ENCODE assay signal across 1 cellular context in the genomic region with DNA sequence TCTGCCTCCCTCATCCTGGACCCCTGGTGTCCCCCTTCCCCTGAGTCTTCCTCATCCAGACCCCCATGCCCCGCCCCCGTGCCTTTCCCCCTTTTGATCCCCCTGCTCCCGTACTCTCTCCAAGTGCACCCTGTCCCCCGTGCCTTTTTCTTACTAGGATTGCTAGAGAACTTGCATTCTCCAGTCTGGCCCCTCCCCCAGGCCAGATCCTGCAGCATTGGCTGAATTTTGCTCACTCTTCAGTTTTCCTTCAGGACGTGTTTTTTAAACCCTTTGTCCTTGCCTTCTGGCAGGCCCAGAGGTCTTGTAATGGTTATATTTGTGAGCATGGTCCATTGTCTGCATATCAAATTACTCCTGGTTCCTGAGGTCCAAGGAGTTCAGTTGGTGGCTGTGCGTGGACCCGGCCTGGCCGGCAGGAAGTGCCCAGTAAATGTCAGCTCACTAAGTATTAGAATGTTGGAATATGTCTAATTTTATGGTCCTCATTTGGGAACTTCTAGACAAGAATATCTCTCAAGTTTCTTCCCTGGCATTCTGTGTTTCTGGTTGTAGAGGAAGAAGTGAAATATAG.
TF ChIP-seq lines count a peak whose summit lies in the region.

No MANE protein-coding gene starts in this region.

TF ChIP-seq in HCT116, 20 proteins besides CTCF, POLR2A, EP300 and RAD21 (continued from another document):
- TF ChIP-seq, protein P1, sequence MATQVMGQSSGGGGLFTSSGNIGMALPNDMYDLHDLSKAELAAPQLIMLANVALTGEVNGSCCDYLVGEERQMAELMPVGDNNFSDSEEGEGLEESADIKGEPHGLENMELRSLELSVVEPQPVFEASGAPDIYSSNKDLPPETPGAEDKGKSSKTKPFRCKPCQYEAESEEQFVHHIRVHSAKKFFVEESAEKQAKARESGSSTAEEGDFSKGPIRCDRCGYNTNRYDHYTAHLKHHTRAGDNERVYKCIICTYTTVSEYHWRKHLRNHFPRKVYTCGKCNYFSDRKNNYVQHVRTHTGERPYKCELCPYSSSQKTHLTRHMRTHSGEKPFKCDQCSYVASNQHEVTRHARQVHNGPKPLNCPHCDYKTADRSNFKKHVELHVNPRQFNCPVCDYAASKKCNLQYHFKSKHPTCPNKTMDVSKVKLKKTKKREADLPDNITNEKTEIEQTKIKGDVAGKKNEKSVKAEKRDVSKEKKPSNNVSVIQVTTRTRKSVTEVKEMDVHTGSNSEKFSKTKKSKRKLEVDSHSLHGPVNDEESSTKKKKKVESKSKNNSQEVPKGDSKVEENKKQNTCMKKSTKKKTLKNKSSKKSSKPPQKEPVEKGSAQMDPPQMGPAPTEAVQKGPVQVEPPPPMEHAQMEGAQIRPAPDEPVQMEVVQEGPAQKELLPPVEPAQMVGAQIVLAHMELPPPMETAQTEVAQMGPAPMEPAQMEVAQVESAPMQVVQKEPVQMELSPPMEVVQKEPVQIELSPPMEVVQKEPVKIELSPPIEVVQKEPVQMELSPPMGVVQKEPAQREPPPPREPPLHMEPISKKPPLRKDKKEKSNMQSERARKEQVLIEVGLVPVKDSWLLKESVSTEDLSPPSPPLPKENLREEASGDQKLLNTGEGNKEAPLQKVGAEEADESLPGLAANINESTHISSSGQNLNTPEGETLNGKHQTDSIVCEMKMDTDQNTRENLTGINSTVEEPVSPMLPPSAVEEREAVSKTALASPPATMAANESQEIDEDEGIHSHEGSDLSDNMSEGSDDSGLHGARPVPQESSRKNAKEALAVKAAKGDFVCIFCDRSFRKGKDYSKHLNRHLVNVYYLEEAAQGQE (IDR thresholded peaks at IDR 0.05; ENCODE audit: low read depth), result no peak
- TF ChIP-seq, protein P2, sequence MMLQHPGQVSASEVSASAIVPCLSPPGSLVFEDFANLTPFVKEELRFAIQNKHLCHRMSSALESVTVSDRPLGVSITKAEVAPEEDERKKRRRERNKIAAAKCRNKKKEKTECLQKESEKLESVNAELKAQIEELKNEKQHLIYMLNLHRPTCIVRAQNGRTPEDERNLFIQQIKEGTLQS (IDR thresholded peaks at IDR 0.05), result no peak
- TF ChIP-seq SP1 (IDR thresholded peaks at IDR 0.05; ENCODE audit: low read depth), result no peak
- no peak for TF ChIP-seq EGR1 (IDR thresholded peaks at IDR 0.05; ENCODE audit: low read depth)
- TF ChIP-seq, protein P3, sequence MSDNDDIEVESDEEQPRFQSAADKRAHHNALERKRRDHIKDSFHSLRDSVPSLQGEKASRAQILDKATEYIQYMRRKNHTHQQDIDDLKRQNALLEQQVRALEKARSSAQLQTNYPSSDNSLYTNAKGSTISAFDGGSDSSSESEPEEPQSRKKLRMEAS (IDR thresholded peaks at IDR 0.05), result no peak
- no peak for TF ChIP-seq TCF7L2 (IDR thresholded peaks at IDR 0.05; ENCODE audit: borderline replicate concordance, extremely low read depth, insufficient read depth, insufficient read length)
- TF ChIP-seq, protein P4, sequence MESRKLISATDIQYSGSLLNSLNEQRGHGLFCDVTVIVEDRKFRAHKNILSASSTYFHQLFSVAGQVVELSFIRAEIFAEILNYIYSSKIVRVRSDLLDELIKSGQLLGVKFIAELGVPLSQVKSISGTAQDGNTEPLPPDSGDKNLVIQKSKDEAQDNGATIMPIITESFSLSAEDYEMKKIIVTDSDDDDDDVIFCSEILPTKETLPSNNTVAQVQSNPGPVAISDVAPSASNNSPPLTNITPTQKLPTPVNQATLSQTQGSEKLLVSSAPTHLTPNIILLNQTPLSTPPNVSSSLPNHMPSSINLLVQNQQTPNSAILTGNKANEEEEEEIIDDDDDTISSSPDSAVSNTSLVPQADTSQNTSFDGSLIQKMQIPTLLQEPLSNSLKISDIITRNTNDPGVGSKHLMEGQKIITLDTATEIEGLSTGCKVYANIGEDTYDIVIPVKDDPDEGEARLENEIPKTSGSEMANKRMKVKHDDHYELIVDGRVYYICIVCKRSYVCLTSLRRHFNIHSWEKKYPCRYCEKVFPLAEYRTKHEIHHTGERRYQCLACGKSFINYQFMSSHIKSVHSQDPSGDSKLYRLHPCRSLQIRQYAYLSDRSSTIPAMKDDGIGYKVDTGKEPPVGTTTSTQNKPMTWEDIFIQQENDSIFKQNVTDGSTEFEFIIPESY (IDR thresholded peaks at IDR 0.05; ENCODE audit: extremely low read depth, insufficient replicate concordance, low read length), result no peak
- no peak for TF ChIP-seq YY1 (IDR thresholded peaks at IDR 0.05; ENCODE audit: extremely low read depth, insufficient replicate concordance, low read depth, low read length)
- no peak for TF ChIP-seq ELF1 (IDR thresholded peaks at IDR 0.05; ENCODE audit: borderline replicate concordance, low read depth)
- no peak for TF ChIP-seq JUND (IDR thresholded peaks at IDR 0.05)
- no peak for TF ChIP-seq CBX3 (IDR thresholded peaks at IDR 0.05; ENCODE audit: low read depth)
- TF ChIP-seq FOSL1 (IDR thresholded peaks at IDR 0.05; ENCODE audit: low read depth), result no peak
- TF ChIP-seq ZNF274 (IDR thresholded peaks at IDR 0.05; ENCODE audit: low read depth, low read length), result no peak
- TF ChIP-seq EZH2 (IDR thresholded peaks at IDR 0.05), result no peak
- no peak for TF ChIP-seq POLR2AphosphoS5 (IDR thresholded peaks at IDR 0.05; ENCODE audit: low read depth, low read length)
